11 cellular contexts compared by ENCODE assay signal in genomic region chr4:86582453-86582852, GRCh38. TPM values are rescaled to one million over a fixed set of nuclear protein-coding genes. Genes with fewer than 3 reads are reported as not detected.
DNase-seq lines count a peak whose midpoint lies in the region; TF ChIP-seq lines count a peak whose summit lies in the region.
"Had no signal": no experiment of that assay in that cellular context is flagged by ENCODE, and none has a peak within 500 bp of the region (broad histone marks: within the 10 kb centered on the region; RNA-seq: fewer than 3 reads in every experiment).

No MANE protein-coding gene starts in this region.

- peak overlapping the region; percentile 89 for H2AFZ ChIP-seq in GM23248

- peak overlapping the region; percentile 98 for H3K4me2 ChIP-seq in GM23248 (ENCODE audit: unreplicated experiment)

- peak overlapping the region; percentile 66; the same call in 1 of the 2 replicates for H3K9ac ChIP-seq in GM23248

- H3K9me3 ChIP-seq in GM23248 (ENCODE audit: low read depth) = no peaks in the 10 kb centered on the region

- 0 out of 2 replicates have a peak, but pooled peaks cover 7% of the 10 kb centered on the region for H3F3A ChIP-seq in GM23248 (ENCODE audit: insufficient read depth)

- TF ChIP-seq CTCF in coronary artery (IDR thresholded peaks at IDR 0.05) = no peak
- no peak for TF ChIP-seq CTCF in brain microvascular endothelial cell (IDR thresholded peaks at IDR 0.05; ENCODE audit: low read depth, low read length, missing control alignments)

- H3K27me3 ChIP-seq in GM23248 (replicated peaks; ENCODE audit: insufficient read depth) (no peaks in the 10 kb centered on the region), brain microvascular endothelial cell (replicated peaks) (no peaks in the 10 kb centered on the region)

- H3K79me2 ChIP-seq in GM23248 (ENCODE audit: insufficient read depth) = no peaks in the 10 kb centered on the region

- H3K27ac ChIP-seq in GM23248 (no peak overlapping the region), coronary artery (no peak overlapping the region), brain microvascular endothelial cell (no peak overlapping the region)

- in situ Hi-C loops in GM23248 (cut with MboI) = no loop called here
- in situ Hi-C loops in brain microvascular endothelial cell (cut with HindIII; ENCODE audit: low pct_ligation_motif_present, low sequenced_read_pairs) = no loop called here

- peaks cover 5% of the 10 kb centered on the region; the same call in 1 of the 2 replicates for H3K4me1 ChIP-seq in GM23248 (ENCODE audit: insufficient read depth)

- DNase-seq in GM23248 (peak; percentile 21), NCI-H2029 treated with DMSO at 0.1 percent for 48 hours (lab: John Stamatoyannopoulos, UW) (peak; percentile 56), coronary artery (ENCODE audit: low spot score) (no peak), myocyte (ENCODE audit: low read depth) (peak; percentile 5), brain microvascular endothelial cell (no peak), KG1 (lab: John Stamatoyannopoulos, UW) (no peak), cortex of kidney (lab: John Stamatoyannopoulos, UW) (no peak)
- no peak for DNase-seq in activated effector memory CD4-positive, alpha-beta T cell treated with Interleukin-2 at 50 U/mL for 16 hours
- DNase-seq: activated naive CD8-positive, alpha-beta T cell treated with anti-CD3 and anti-CD28 coated beads, Interleukin-2, amount 10 ng/mL, durations not matched to agents 7 days and 5 days; NCI-H146; T-helper 9 cell had no signal

- H3K4me3 ChIP-seq in GM23248 (peak overlapping the region; percentile 74), coronary artery (peak overlapping the region; percentile 21), brain microvascular endothelial cell (ENCODE audit: low read depth, low read length) (no peak overlapping the region)

- H3K9me2 ChIP-seq in GM23248 (ENCODE audit: insufficient read depth) = no peaks in the 10 kb centered on the region

- no peaks in the 10 kb centered on the region for H3K36me3 ChIP-seq in GM23248 (ENCODE audit: low read depth)
- H3K36me3 ChIP-seq in brain microvascular endothelial cell (replicated peaks) = no peaks in the 10 kb centered on the region

- 10 to 12% methylated on average over 2 of the region's 2 CpGs for WGBS in GM23248 (ENCODE audit: low coverage in 1 of 2, low lambda C conversion rate in 2 of 2, missing lambda C conversion rate in 2 of 2), 2 experiments

- no peaks in the 10 kb centered on the region for H4K20me1 ChIP-seq in GM23248 (ENCODE audit: insufficient read depth)

RNA-seq across cellular contexts. Expression of gene PTPN13, which starts 11.7 kb away (rescaled TPM):
- total RNA-seq in GM23248 (2014; rRNA removed; shearing (Covaris generic)) = 42.7 and 43.2 TPM in 2 replicates
- polyA plus RNA-seq in GM23248 (2016; fragmentation: Nextera tagmentation; extraction: Ambion mirVana) = 11.6 and 13.0 TPM in 2 replicates
- under 0.01 and 0.05 TPM in 2 replicates for total RNA-seq in myocyte
- not detected for polyA plus RNA-seq in myocyte (2012)

Comparison
In these comparisons a context has a peak if more than half of its experiments do, and no peak if none do; other contexts are left out.
1. DNase-seq: peak in GM23248 (single experiment), NCI-H2029 treated with DMSO at 0.1 percent for 48 hours (single experiment) and myocyte (single experiment); none in coronary artery (single experiment), activated effector memory CD4-positive, alpha-beta T cell treated with Interleukin-2 at 50 U/mL for 16 hours (single experiment), brain microvascular endothelial cell (single experiment), KG1 (single experiment) and cortex of kidney (single experiment).
2. RNA of gene PTPN13, which starts 11.7 kb away (total RNA-seq): 42.7 to 43.2 TPM in GM23248; under 0.01 to 0.05 TPM in myocyte; every median in the first group is over 10 times any median in the second.